1 cellular context compared by ENCODE assay signal in the genomic region with DNA sequence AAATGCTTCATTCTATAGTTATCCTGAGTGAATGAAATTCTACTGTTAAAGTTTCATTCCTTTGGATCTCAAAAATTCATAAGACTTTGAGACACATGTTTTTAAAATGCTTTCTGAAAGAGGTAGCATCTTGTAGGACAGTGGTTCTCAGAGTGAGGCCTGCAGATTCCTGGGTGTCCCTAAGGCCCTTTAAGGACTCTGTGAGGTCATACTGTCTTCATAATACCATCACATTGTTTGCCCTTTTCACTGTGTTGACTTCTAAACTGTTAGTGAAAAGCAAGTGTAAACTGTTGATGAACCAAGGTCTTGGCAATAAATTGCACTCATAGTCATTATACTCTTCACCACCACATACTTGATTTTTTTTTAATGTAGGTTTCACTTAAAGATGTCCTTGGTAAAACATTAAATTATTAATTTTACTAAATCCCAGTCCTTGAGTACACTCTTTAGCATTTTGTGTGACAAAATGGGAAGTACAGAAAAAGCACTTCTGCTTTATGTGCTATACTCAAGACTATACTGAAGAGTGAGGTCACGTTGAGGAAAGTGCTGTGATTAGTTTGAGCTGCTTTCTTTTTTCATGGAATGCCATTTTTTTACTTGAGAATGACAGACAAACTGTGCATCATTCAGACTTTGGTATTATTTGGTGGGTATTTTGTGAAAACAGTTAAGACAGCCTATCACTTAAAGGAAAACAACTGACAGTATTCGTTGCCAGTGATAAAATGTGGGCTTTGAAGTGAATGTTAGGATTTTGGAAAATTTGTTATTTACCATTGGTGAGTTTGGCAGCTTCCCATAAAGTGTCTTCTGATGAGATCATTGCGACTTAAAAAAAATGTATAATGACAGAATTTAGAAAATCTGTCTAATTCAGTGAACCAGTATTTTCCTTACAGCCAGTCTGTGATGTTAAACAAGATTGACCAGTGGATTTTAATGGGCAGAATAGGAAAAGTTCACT.
TF ChIP-seq lines count a peak whose summit lies in the region.

No MANE protein-coding gene starts in this region.

TF ChIP-seq in IMR-90, 13 proteins besides CTCF, POLR2A, EP300 and RAD21 (continued from another document):
- TF ChIP-seq, protein P1, sequence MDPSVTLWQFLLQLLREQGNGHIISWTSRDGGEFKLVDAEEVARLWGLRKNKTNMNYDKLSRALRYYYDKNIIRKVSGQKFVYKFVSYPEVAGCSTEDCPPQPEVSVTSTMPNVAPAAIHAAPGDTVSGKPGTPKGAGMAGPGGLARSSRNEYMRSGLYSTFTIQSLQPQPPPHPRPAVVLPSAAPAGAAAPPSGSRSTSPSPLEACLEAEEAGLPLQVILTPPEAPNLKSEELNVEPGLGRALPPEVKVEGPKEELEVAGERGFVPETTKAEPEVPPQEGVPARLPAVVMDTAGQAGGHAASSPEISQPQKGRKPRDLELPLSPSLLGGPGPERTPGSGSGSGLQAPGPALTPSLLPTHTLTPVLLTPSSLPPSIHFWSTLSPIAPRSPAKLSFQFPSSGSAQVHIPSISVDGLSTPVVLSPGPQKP (IDR thresholded peaks at IDR 0.05; ENCODE audit: borderline replicate concordance, low read depth, low read length), result no peak
